Comparison of ENCODE assay signal across 12 cellular contexts in the genomic region with DNA sequence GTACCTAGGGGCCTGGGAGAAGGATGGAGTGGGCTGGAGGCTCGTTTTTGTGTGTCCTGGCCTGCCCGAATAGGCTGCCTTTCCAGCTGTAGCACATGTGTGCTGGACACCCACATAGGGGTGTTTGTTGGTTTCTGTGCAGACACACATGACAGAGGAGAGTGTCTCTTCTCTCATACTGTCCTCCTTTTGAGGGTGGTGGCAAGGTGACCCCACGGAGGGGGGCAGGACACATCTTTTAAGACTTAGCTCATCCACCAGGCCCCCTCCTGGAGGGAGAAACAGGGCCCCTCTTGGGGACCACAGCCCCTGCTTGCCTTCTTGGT.
DNase-seq lines count a peak whose midpoint lies in the region; ATAC-seq, FAIRE-seq and TF ChIP-seq lines count a peak whose summit lies in the region.
"Had no signal": no experiment of that assay in that cellular context is flagged by ENCODE, and none has a peak within 500 bp of the region (broad histone marks: within the 10 kb centered on the region; RNA-seq: fewer than 3 reads in every experiment).

No MANE protein-coding gene starts in this region.

- H3K4me2 ChIP-seq in astrocyte (ENCODE audit: low read length), result peak overlapping the region; percentile 42

- no peak for DNase-seq in BE2C
- DNase-seq in astrocyte (ENCODE audit: low read depth), result no peak
- DNase-seq in left lung, result no peak
- no peak for DNase-seq in glomerular visceral epithelial cell (ENCODE audit: extremely low spot score)
- no peak for DNase-seq in activated CD4-positive, CD25-positive, alpha-beta regulatory T cell treated with anti-CD3 and anti-CD28 coated beads, Interleukin-2, amount 50 U/mL, for 72 hours
- DNase-seq: activated CD4-positive, alpha-beta T cell treated with anti-CD3 and anti-CD28 coated beads, Interleukin-2, amount 10 ng/mL, durations not matched to agents 7 days and 5 days; activated T-cell treated with anti-CD3 and anti-CD28 coated beads, Interleukin-2, amount 50 U/mL, for 48 hours; MM.1S had no signal

- peaks cover 12% of the 10 kb centered on the region for H3K4me1 Mint-ChIP-seq in astrocyte (ENCODE audit: low read depth, unreplicated experiment)
- H3K4me1 Mint-ChIP-seq: activated CD4-positive, alpha-beta T cell treated with anti-CD3 and anti-CD28 coated beads, Interleukin-2, amount 10 ng/mL, durations not matched to agents 7 days and 5 days had no signal

- H3K9ac ChIP-seq in astrocyte (ENCODE audit: low read length) (peak overlapping the region; percentile 4), skeletal muscle tissue (ENCODE audit: low read depth in 1 of 3, low read length in 3 of 3) (peak overlapping the region; percentile 45 to 79 (median 51))

- peaks cover 81% of the 10 kb centered on the region for H4K20me1 ChIP-seq in astrocyte (ENCODE audit: insufficient read depth, low read length)

- H3K27ac Mint-ChIP-seq in astrocyte (ENCODE audit: unreplicated experiment), result no peak overlapping the region
- H3K27ac Mint-ChIP-seq: activated CD4-positive, alpha-beta T cell treated with anti-CD3 and anti-CD28 coated beads, Interleukin-2, amount 10 ng/mL, durations not matched to agents 7 days and 5 days had no signal

- peaks cover 56% of the 10 kb centered on the region for H3K4me1 ChIP-seq in BE2C
- peaks cover 24% of the 10 kb centered on the region for H3K4me1 ChIP-seq in astrocyte (ENCODE audit: insufficient read depth, low read length)
- peaks cover 26 to 63% of the 10 kb centered on the region in 2 donors for H3K4me1 ChIP-seq in left lung
- H3K4me1 ChIP-seq in skeletal muscle tissue (ENCODE audit: control insufficient read depth in 3 of 3, insufficient read depth in 3 of 3, low read length in 3 of 3), result peaks cover 47 to 74% (median 68%) of the 10 kb centered on the region in 3 donors

- H3K36me3 ChIP-seq in BE2C (peaks cover 29% of the 10 kb centered on the region), astrocyte (ENCODE audit: insufficient read depth, low read length) (peaks cover 11% of the 10 kb centered on the region), left lung (peaks cover 0 to 33% of the 10 kb centered on the region in 2 donors), skeletal muscle tissue (ENCODE audit: control insufficient read depth in 3 of 3, insufficient read depth in 3 of 3, low read length in 3 of 3) (peaks cover 11 to 19% (median 15%) of the 10 kb centered on the region in 3 donors)

- intact Hi-C loops in left lung (cut with DNase I), result no loop called here

- no peak overlapping the region for H3K4me3 Mint-ChIP-seq in astrocyte (ENCODE audit: unreplicated experiment)
- H3K4me3 Mint-ChIP-seq: activated CD4-positive, alpha-beta T cell treated with anti-CD3 and anti-CD28 coated beads, Interleukin-2, amount 10 ng/mL, durations not matched to agents 7 days and 5 days had no signal

- TF ChIP-seq CTCF in BE2C (IDR thresholded peaks at IDR 0.05; ENCODE audit: low read depth, low read length) (no peak), astrocyte (IDR thresholded peaks at IDR 0.05; ENCODE audit: insufficient read depth, low read depth, low read length) (no peak), left lung (IDR thresholded peaks at IDR 0.05) (no peak)

- H3K27me3 ChIP-seq in BE2C, result no peaks in the 10 kb centered on the region
- H3K27me3 ChIP-seq in astrocyte (ENCODE audit: insufficient read depth, low read length), result no peaks in the 10 kb centered on the region
- no peaks in the 10 kb centered on the region for H3K27me3 ChIP-seq in left lung
- H3K27me3 ChIP-seq in skeletal muscle tissue (ENCODE audit: control insufficient read depth in 3 of 3, insufficient read depth in 3 of 3, low read length in 3 of 3), result no peaks in the 10 kb centered on the region

- H3K4me3 ChIP-seq in BE2C (ENCODE audit: low read depth, low read length) (0 out of 2 replicates have a peak overlapping the region, but pooled peaks have one; percentile 19), astrocyte (ENCODE audit: insufficient read depth, low read depth, low read length) (no peak overlapping the region), left lung (no peak overlapping the region), skeletal muscle tissue (ENCODE audit: low read length in 3 of 3) (peak overlapping the region in 2 of 3 donors; percentile 23 to 35)

- ATAC-seq in left lung, result peak; percentile 2
- no peak for ATAC-seq in GM21447 (IDR thresholded peaks at IDR 0.05; ENCODE audit: unreplicated experiment)
- ATAC-seq in HG02884 (IDR thresholded peaks at IDR 0.05; ENCODE audit: unreplicated experiment), result no peak

- peaks cover 63% of the 10 kb centered on the region for H3K79me2 ChIP-seq in astrocyte (ENCODE audit: insufficient read depth, low read length)

- H3K27me3 Mint-ChIP-seq in astrocyte (ENCODE audit: low read depth, unreplicated experiment), result no peaks in the 10 kb centered on the region
- H3K27me3 Mint-ChIP-seq: activated CD4-positive, alpha-beta T cell treated with anti-CD3 and anti-CD28 coated beads, Interleukin-2, amount 10 ng/mL, durations not matched to agents 7 days and 5 days had no signal

- no peak for FAIRE-seq in astrocyte (lab: Jason Lieb, UNC)
- FAIRE-seq: GM18507 had no signal

- no peak overlapping the region for H3K27ac ChIP-seq in astrocyte (ENCODE audit: low read depth, low read length)
- peak overlapping the region; percentile 19 to 72 for H3K27ac ChIP-seq in left lung
- peak overlapping the region; percentile 92 for H3K27ac ChIP-seq in skeletal muscle tissue (ENCODE audit: low read depth, low read length)

- H3K36me3 Mint-ChIP-seq in astrocyte (ENCODE audit: low read depth, unreplicated experiment), result peaks cover 14% of the 10 kb centered on the region

- H3K9me3 ChIP-seq in BE2C, result no peaks in the 10 kb centered on the region
- no peaks in the 10 kb centered on the region for H3K9me3 ChIP-seq in astrocyte (ENCODE audit: insufficient read depth, low read depth, low read length)
- no peaks in the 10 kb centered on the region for H3K9me3 ChIP-seq in left lung
- H3K9me3 ChIP-seq in skeletal muscle tissue (ENCODE audit: control insufficient read depth in 3 of 3, low read length in 3 of 3), result no peaks in the 10 kb centered on the region

- no peak overlapping the region for H2AFZ ChIP-seq in astrocyte (ENCODE audit: low read depth, low read length)

- H3K9me3 Mint-ChIP-seq in astrocyte (ENCODE audit: unreplicated experiment), result no peaks in the 10 kb centered on the region
- H3K9me3 Mint-ChIP-seq: activated CD4-positive, alpha-beta T cell treated with anti-CD3 and anti-CD28 coated beads, Interleukin-2, amount 10 ng/mL, durations not matched to agents 7 days and 5 days had no signal

Comparison
In these comparisons a context has a peak if more than half of its experiments do, and no peak if none do; other contexts are left out.
1. H3K4me3 ChIP-seq: peak in BE2C (single experiment) and skeletal muscle tissue (2 of 3); none in astrocyte (single experiment) and left lung (0 of 2).